In genomic region chr12:112198120-112198733, GRCh38 we compare ENCODE assay signal across 9 cellular contexts.
DNase-seq lines count a peak whose midpoint lies in the region; ATAC-seq, FAIRE-seq and TF ChIP-seq lines count a peak whose summit lies in the region.
"Had no signal": no experiment of that assay in that cellular context is flagged by ENCODE, and none has a peak within 500 bp of the region (broad histone marks: within the 10 kb centered on the region; RNA-seq: fewer than 3 reads in every experiment).

No MANE protein-coding gene starts in this region.

- peaks cover 4% of the 10 kb centered on the region for H3K4me1 Mint-ChIP-seq in T-helper 17 cell
- H3K4me1 Mint-ChIP-seq in brain = no peaks in the 10 kb centered on the region

- H4K20me1 ChIP-seq in keratinocyte (ENCODE audit: control insufficient read depth, extremely low read depth, insufficient read depth, low read length) = no peaks in the 10 kb centered on the region
- H4K20me1 ChIP-seq: BLaER1 had no signal

- no peaks in the 10 kb centered on the region for H3K79me2 ChIP-seq in keratinocyte (ENCODE audit: control insufficient read depth, insufficient read depth, low read length)

- H3K9ac ChIP-seq in keratinocyte (ENCODE audit: control insufficient read depth, extremely low read depth, insufficient read depth, low read length) = no peak overlapping the region
- H3K9ac ChIP-seq: BLaER1 had no signal

- H3K27ac ChIP-seq in keratinocyte (ENCODE audit: control insufficient read depth, insufficient read depth, low read length) = no peak overlapping the region
- H3K27ac ChIP-seq: BLaER1 had no signal

- H3K27ac Mint-ChIP-seq in T-helper 17 cell (peak overlapping the region; percentile 60), brain (peak overlapping the region; percentile 6 to 73 (median 30))

- DNase-seq in NCI-H1436 (lab: John Stamatoyannopoulos, UW) (peak; percentile 45), NCI-H1436 treated with DMSO at 0.1 percent for 48 hours (lab: John Stamatoyannopoulos, UW) (no peak), NCI-H1105 (lab: John Stamatoyannopoulos, UW) (peak; percentile 9), T-helper 17 cell (peak in 1 of 3 donors; percentile 22), keratinocyte (ENCODE audit: low read depth, low spot score) (no peak)
- peak; percentile 49 for DNase-seq in stimulated activated CD4-positive, alpha-beta T cell treated with anti-CD3 and anti-CD28 coated beads, Interleukin-4, amount 100 ng/mL, for 1 hour

- peak; percentile 72 for FAIRE-seq in keratinocyte (lab: Jason Lieb, UNC)

- H3K36me3 ChIP-seq in keratinocyte (ENCODE audit: control insufficient read depth in 2 of 2, extremely low read depth in 1 of 2, insufficient read depth in 2 of 2, low read length in 2 of 2) = peaks cover 14 to 22% of the 10 kb centered on the region in 2 experiments

- H3K4me1 ChIP-seq in keratinocyte (ENCODE audit: control insufficient read depth, extremely low read depth, insufficient read depth, low read length) = no peaks in the 10 kb centered on the region
- H3K4me1 ChIP-seq: BLaER1 had no signal

- H3K4me3 ChIP-seq in keratinocyte (ENCODE audit: control insufficient read depth in 2 of 3, extremely low read depth in 1 of 3, insufficient read depth in 2 of 3, low read depth in 1 of 3, low read length in 3 of 3) = no peak overlapping the region
- H3K4me3 ChIP-seq: BLaER1 had no signal

- H3K9me3 Mint-ChIP-seq in brain = no peaks in the 10 kb centered on the region

- no peak overlapping the region for H3K4me2 ChIP-seq in keratinocyte (ENCODE audit: control insufficient read depth, extremely low read depth, insufficient read depth, low read depth, low read length)
- H3K4me2 ChIP-seq: BLaER1 had no signal

- dilution Hi-C loops in keratinocyte (cut with MboI; ENCODE audit: extremely low pct_ligation_motif_present, low sequenced_read_pairs) = no loop called here

- no peaks in the 10 kb centered on the region for H3K27me3 Mint-ChIP-seq in T-helper 17 cell
- no peaks in the 10 kb centered on the region for H3K27me3 Mint-ChIP-seq in brain

- H2AFZ ChIP-seq in keratinocyte (ENCODE audit: control insufficient read depth, low read length) = no peak overlapping the region

- no peaks in the 10 kb centered on the region for H3K9me3 ChIP-seq in T-helper 17 cell (ENCODE audit: control insufficient read depth, low read length, poor library complexity, severe bottlenecking)
- no peaks in the 10 kb centered on the region for H3K9me3 ChIP-seq in keratinocyte (ENCODE audit: control insufficient read depth, low read depth, low read length)
- H3K9me3 ChIP-seq: BLaER1 had no signal

- H3K4me3 Mint-ChIP-seq in T-helper 17 cell (no peak overlapping the region), brain (no peak overlapping the region)

- TF ChIP-seq CTCF in brain (conservative IDR thresholded peaks at IDR 0.05) = peak; percentile 69 to 78
- peak; percentile 74 to 85 (median 79) for TF ChIP-seq CTCF in keratinocyte (optimal IDR thresholded peaks at IDR 0.05 in 1 of 3, IDR thresholded peaks at IDR 0.05 in 1 of 3, conservative IDR thresholded peaks at IDR 0.05 in 1 of 3; ENCODE audit: extremely low read depth in 1 of 3, insufficient read depth in 2 of 3, low read length in 3 of 3)

- ATAC-seq in T-helper 17 cell (peak; percentile 74), HG02840 (IDR thresholded peaks at IDR 0.05; ENCODE audit: low FRiP score, unreplicated experiment) (no peak)

- H3K36me3 Mint-ChIP-seq in T-helper 17 cell (ENCODE audit: low read depth) (peaks cover 9% of the 10 kb centered on the region), brain (peaks cover 76% of the 10 kb centered on the region)

- no peaks in the 10 kb centered on the region for H3K9me1 ChIP-seq in keratinocyte (ENCODE audit: control insufficient read depth, extremely low read depth, insufficient read depth, low read length)

- H3K27me3 ChIP-seq in keratinocyte (ENCODE audit: control insufficient read depth, extremely low read depth, insufficient read depth, low read length) = no peaks in the 10 kb centered on the region
- H3K27me3 ChIP-seq: BLaER1 had no signal

Comparison
In these comparisons a context has a peak if more than half of its experiments do, and no peak if none do; other contexts are left out.
1. DNase-seq: peak in NCI-H1436 (single experiment), NCI-H1105 (single experiment) and stimulated activated CD4-positive, alpha-beta T cell treated with anti-CD3 and anti-CD28 coated beads, Interleukin-4, amount 100 ng/mL, for 1 hour (single experiment); none in NCI-H1436 treated with DMSO at 0.1 percent for 48 hours (single experiment) and keratinocyte (single experiment).